In genomic region chr14:30204431-30204830, GRCh38 we compare ENCODE assay signal across 23 cellular contexts.
"Had no signal": no experiment of that assay in that cellular context is flagged by ENCODE, and none has a peak within 500 bp of the region (broad histone marks: within the 10 kb centered on the region; RNA-seq: fewer than 3 reads in every experiment).

No MANE protein-coding gene starts in this region.

- H3K27me3 Mint-ChIP-seq: naive B cell; progenitor cell of endocrine pancreas; stimulated activated naive CD8-positive, alpha-beta T cell treated with anti-CD3 and anti-CD28 coated beads, Interleukin-15, amount 100 ng/mL, for 72 hours; type B pancreatic cell had no signal

- H3K9me3 ChIP-seq: left ventricle myocardium inferior, ovary, sigmoid colon, spleen, tibial nerve, uterus had no signal

- H3K9me3 Mint-ChIP-seq: nephron progenitor cell, type B pancreatic cell had no signal

- DNase-seq: islet precursor cell; left ventricle myocardium inferior; mesendoderm; naive B cell; natural killer cell; nephron progenitor cell; ovary; right cardiac atrium; sigmoid colon; small intestine; spleen; stimulated activated CD4-positive, alpha-beta T cell treated with anti-CD3 and anti-CD28 coated beads, Interleukin-4, amount 100 ng/mL, for 24 hours; stimulated activated naive CD4-positive, alpha-beta T cell; stimulated activated naive CD8-positive, alpha-beta T cell treated with anti-CD3 and anti-CD28 coated beads, Interleukin-15, amount 100 ng/mL, for 72 hours; substantia nigra; uterus had no signal

- H3K36me3 ChIP-seq: left ventricle myocardium inferior, ovary, sigmoid colon, spleen, tibial nerve, uterus had no signal

- H3K27me3 ChIP-seq: hepatocyte, ovary, sigmoid colon, spleen, tibial nerve, uterus had no signal

- H3K27ac ChIP-seq: hepatocyte, left ventricle myocardium inferior, ovary, sigmoid colon, spleen, tibial nerve, uterus had no signal

- H3K4me1 ChIP-seq: left ventricle myocardium inferior, sigmoid colon, spleen, tibial nerve, uterus had no signal

- H2AFZ ChIP-seq: hepatocyte had no signal

- H3K4me2 ChIP-seq: hepatocyte had no signal

- H3K36me3 Mint-ChIP-seq: mesothelial cell of epicardium; naive B cell; natural killer cell; stimulated activated effector memory CD8-positive, alpha-beta T cell treated with anti-CD3 and anti-CD28 coated beads, Interleukin-12 subunit alpha, Interleukin-12 subunit beta, amount 100 ng/mL, for 72 hours; type B pancreatic cell had no signal

- H3K27ac Mint-ChIP-seq: mesothelial cell of epicardium; naive B cell; natural killer cell; nephron progenitor cell; progenitor cell of endocrine pancreas; stimulated activated effector memory CD8-positive, alpha-beta T cell treated with anti-CD3 and anti-CD28 coated beads, Interleukin-12 subunit alpha, Interleukin-12 subunit beta, amount 100 ng/mL, for 72 hours; stimulated activated naive CD8-positive, alpha-beta T cell treated with anti-CD3 and anti-CD28 coated beads, Interleukin-15, amount 100 ng/mL, for 72 hours; type B pancreatic cell had no signal

- ATAC-seq: natural killer cell; right cardiac atrium; stimulated activated effector memory CD8-positive, alpha-beta T cell treated with anti-CD3 and anti-CD28 coated beads, Interleukin-12 subunit alpha, Interleukin-12 subunit beta, amount 100 ng/mL, for 72 hours; stimulated activated naive CD8-positive, alpha-beta T cell treated with anti-CD3 and anti-CD28 coated beads, Interleukin-15, amount 100 ng/mL, for 72 hours had no signal

- H3K4me3 Mint-ChIP-seq: mesothelial cell of epicardium; naive B cell; natural killer cell; nephron progenitor cell; stimulated activated effector memory CD8-positive, alpha-beta T cell treated with anti-CD3 and anti-CD28 coated beads, Interleukin-12 subunit alpha, Interleukin-12 subunit beta, amount 100 ng/mL, for 72 hours; stimulated activated naive CD8-positive, alpha-beta T cell treated with anti-CD3 and anti-CD28 coated beads, Interleukin-15, amount 100 ng/mL, for 72 hours; type B pancreatic cell had no signal

- H3K4me3 ChIP-seq: hepatocyte, left ventricle myocardium inferior, lung, ovary, sigmoid colon, spleen, tibial nerve, uterus had no signal

- H3K4me1 Mint-ChIP-seq: mesothelial cell of epicardium; naive B cell; natural killer cell; nephron progenitor cell; stimulated activated effector memory CD8-positive, alpha-beta T cell treated with anti-CD3 and anti-CD28 coated beads, Interleukin-12 subunit alpha, Interleukin-12 subunit beta, amount 100 ng/mL, for 72 hours; stimulated activated naive CD8-positive, alpha-beta T cell treated with anti-CD3 and anti-CD28 coated beads, Interleukin-15, amount 100 ng/mL, for 72 hours had no signal

- H3K79me2 ChIP-seq: hepatocyte had no signal

- FAIRE-seq: small intestine had no signal
